In the genomic region with DNA sequence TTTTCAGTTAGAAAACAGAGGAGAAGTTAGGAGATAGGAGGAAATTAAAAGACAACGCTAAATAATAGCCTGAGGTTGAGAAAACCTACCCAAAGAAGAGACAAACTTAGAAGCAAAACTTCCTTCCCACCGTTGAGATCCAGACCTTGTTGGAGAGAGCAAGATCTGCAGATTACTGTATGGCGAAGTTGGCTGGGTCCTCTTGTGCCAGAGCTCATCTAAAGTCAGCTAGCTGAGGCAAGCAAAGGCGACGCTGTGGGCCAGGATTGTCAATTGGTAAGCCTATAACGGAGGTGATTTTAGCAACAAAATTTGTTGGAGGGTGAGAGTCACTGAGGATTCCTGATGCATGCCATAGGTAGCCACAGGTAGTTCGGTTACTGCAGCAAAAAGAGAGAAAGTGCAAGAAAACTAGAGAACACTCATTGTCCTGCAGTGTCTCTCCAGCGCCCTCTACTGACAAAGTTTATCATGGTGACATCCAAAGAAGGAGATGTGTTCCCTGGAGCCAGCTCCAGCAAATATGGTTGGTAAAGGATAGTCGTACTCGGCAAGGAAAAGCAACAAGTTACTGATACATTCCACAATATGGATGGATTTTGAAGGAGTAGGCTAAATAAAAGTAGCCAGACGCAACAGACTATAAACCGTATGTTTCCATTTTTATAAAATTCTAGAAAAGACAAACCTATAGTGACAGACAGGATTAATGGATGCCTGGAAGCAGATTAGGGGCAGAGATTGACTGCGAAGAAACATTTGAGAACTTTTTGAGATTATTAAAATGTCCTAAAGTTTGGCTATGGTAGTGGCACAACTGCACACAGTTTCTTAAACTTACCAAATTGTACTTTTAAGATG, we compare ENCODE assay signal across 8 cellular contexts. TPM values are rescaled to one million over a fixed set of nuclear protein-coding genes. Genes with fewer than 3 reads are reported as not detected.
DNase-seq lines count a peak whose midpoint lies in the region; ATAC-seq and TF ChIP-seq lines count a peak whose summit lies in the region.

No MANE protein-coding gene starts in this region.

- H3K27me3 Mint-ChIP-seq in endodermal cell (ENCODE audit: insufficient read depth) (no peaks in the 10 kb centered on the region), progenitor cell of endocrine pancreas (no peaks in the 10 kb centered on the region)

- H3K27ac ChIP-seq in endodermal cell (ENCODE audit: low read depth, low read length) = no peak overlapping the region

- H3K4me1 Mint-ChIP-seq in endodermal cell = peaks cover 3% of the 10 kb centered on the region
- H3K4me1 Mint-ChIP-seq in progenitor cell of endocrine pancreas (ENCODE audit: low read depth) = peaks cover 1% of the 10 kb centered on the region

- no peak overlapping the region for H3K27ac Mint-ChIP-seq in endodermal cell
- H3K27ac Mint-ChIP-seq in progenitor cell of endocrine pancreas = peak overlapping the region; percentile 21

- no peaks in the 10 kb centered on the region for H3K4me1 ChIP-seq in endodermal cell (ENCODE audit: control insufficient read depth, insufficient read depth, low read length)

- no peaks in the 10 kb centered on the region for H3K27me3 ChIP-seq in endodermal cell (ENCODE audit: control insufficient read depth, insufficient read depth, low read length, poor library complexity, severe bottlenecking)

- intact Hi-C loops in lower leg skin (cut with DNase I; ENCODE audit: low total_unique reads) = no loop called here

- TF ChIP-seq POLR2A in lower leg skin (IDR thresholded peaks at IDR 0.05) = no peak

- no peaks in the 10 kb centered on the region for H3K36me3 Mint-ChIP-seq in endodermal cell (ENCODE audit: low read depth)
- H3K36me3 Mint-ChIP-seq in progenitor cell of endocrine pancreas (ENCODE audit: insufficient read depth) = no peaks in the 10 kb centered on the region

- TF ChIP-seq CTCF in endodermal cell (conservative IDR thresholded peaks at IDR 0.05) (peak; percentile 94), progenitor cell of endocrine pancreas (IDR thresholded peaks at IDR 0.05; ENCODE audit: unreplicated experiment) (peak; percentile 71), lower leg skin (IDR thresholded peaks at IDR 0.05) (no peak)

- H3K4me3 Mint-ChIP-seq in endodermal cell = no peak overlapping the region
- H3K4me3 Mint-ChIP-seq in progenitor cell of endocrine pancreas (ENCODE audit: low read depth) = no peak overlapping the region

- no peak overlapping the region for H3K9ac ChIP-seq in endodermal cell (ENCODE audit: extremely low read depth, low read length, poor library complexity, severe bottlenecking)

- DNase-seq in NCI-H2171 treated with DMSO at 0.1 percent for 48 hours (lab: John Stamatoyannopoulos, UW) (peak; percentile 33), NCI-H2171 (lab: John Stamatoyannopoulos, UW) (no peak), RPMI8226 (peak; percentile 74), endodermal cell (peak; percentile 88), progenitor cell of endocrine pancreas (ENCODE audit: low spot score, unreplicated experiment) (no peak), lower leg skin (ENCODE audit: low spot score in 2 of 2) (no peak)

- H3K9me3 Mint-ChIP-seq in endodermal cell (no peaks in the 10 kb centered on the region), progenitor cell of endocrine pancreas (ENCODE audit: low read depth) (no peaks in the 10 kb centered on the region)

- WGBS in endodermal cell (ENCODE audit: insufficient coverage in 1 of 2, insufficient read length in 1 of 2), 2 experiments = 70 to 75% methylated on average over 7 to 13 of the region's 13 CpGs
- WGBS in lower leg skin, 2 donors = 57 to 61% methylated on average over 13 of the region's 13 CpGs

- ATAC-seq in GM18870 (IDR thresholded peaks at IDR 0.05; ENCODE audit: unreplicated experiment) (peak; percentile 66), HG03521 (IDR thresholded peaks at IDR 0.05; ENCODE audit: unreplicated experiment) (peak; percentile 45)

- H3K36me3 ChIP-seq in endodermal cell (ENCODE audit: control insufficient read depth, insufficient read depth, low read length) = no peaks in the 10 kb centered on the region

- H3K9me3 ChIP-seq in endodermal cell (ENCODE audit: control insufficient read depth, low read length) = no peaks in the 10 kb centered on the region

- H3K4me3 ChIP-seq in endodermal cell (ENCODE audit: low read length) (no peak overlapping the region), lower leg skin (ENCODE audit: low read depth, poor library complexity, severe bottlenecking) (no peak overlapping the region)

RNA-seq across cellular contexts. Expression of a gene that starts 9.8 kb away (rescaled TPM):
- total RNA-seq in endodermal cell (not detected), progenitor cell of endocrine pancreas (not detected in 2 replicates), lower leg skin (not detected)
- not detected for polyA plus RNA-seq in endodermal cell (2013, experiment 1 of 2)
- polyA plus RNA-seq in endodermal cell (2013, experiment 2 of 2) = not detected

RNA-seq across cellular contexts. Expression of a gene that starts 46.6 kb away (rescaled TPM):
- total RNA-seq in endodermal cell = not detected
- not detected for polyA plus RNA-seq in endodermal cell (2013, experiment 1 of 2)
- polyA plus RNA-seq in endodermal cell (2013, experiment 2 of 2) = not detected
- total RNA-seq in progenitor cell of endocrine pancreas = not detected in 2 replicates
- not detected for total RNA-seq in lower leg skin

Comparison
In these comparisons a context has a peak if more than half of its experiments do, and no peak if none do; other contexts are left out.
1. DNase-seq: peak in NCI-H2171 treated with DMSO at 0.1 percent for 48 hours (single experiment), RPMI8226 (single experiment) and endodermal cell (single experiment); none in NCI-H2171 (single experiment), progenitor cell of endocrine pancreas (single experiment) and lower leg skin (0 of 2).
2. CTCF ChIP-seq: peak in endodermal cell (single experiment) and progenitor cell of endocrine pancreas (single experiment); none in lower leg skin (0 of 3).